In genomic region chr15:37096878-37097568, GRCh38 we compare ENCODE assay signal across 1 cellular context.
A peak's percentile ranks its signal among the peaks of the same experiment; 100 is the strongest.
TF ChIP-seq lines count a peak whose summit lies in the region.

No MANE protein-coding gene starts in this region.

TF ChIP-seq in H1, 55 proteins besides CTCF, POLR2A, EP300 and RAD21 (continued from another document):
- no peak for TF ChIP-seq ATF2 (IDR thresholded peaks at IDR 0.05; ENCODE audit: low read length)
- peak; percentile 75 for TF ChIP-seq EZH2 (IDR thresholded peaks at IDR 0.05; ENCODE audit: low read depth, low read length, severe bottlenecking)
- TF ChIP-seq HDAC6 (IDR thresholded peaks at IDR 0.05; ENCODE audit: low read depth, low read length), result no peak
- no peak for TF ChIP-seq ATF3 (IDR thresholded peaks at IDR 0.05; ENCODE audit: insufficient read depth, low read depth, low read length)
